Comparison of ENCODE assay signal across 8 cellular contexts in the genomic region with DNA sequence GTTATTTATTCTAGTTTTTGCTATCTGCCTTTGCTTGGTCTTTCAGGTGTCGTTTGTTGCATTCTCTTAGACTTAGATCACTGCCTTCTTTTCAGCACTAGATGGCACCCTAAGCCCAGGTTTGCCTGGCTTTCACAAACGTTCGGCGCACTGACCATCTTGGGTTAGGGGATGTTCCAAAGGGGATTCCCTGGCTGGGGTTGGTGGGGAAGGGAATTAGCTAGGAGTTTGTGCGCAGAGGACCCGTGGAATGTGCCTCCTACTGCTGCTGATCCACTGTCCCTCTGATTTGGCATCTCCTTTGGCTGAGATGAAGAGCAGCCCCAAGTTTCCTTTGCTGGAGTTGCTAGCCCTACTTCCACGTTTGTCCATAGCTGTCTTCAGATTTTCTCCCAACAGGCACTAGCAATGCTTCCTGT. TPM values are rescaled to one million over a fixed set of nuclear protein-coding genes. Genes with fewer than 3 reads are reported as not detected.
DNase-seq lines count a peak whose midpoint lies in the region; ATAC-seq and TF ChIP-seq lines count a peak whose summit lies in the region.

No MANE protein-coding gene starts in this region.

- no peaks in the 10 kb centered on the region for H3K4me1 Mint-ChIP-seq in Calu3 (ENCODE audit: low read depth, unreplicated experiment)
- H3K4me1 Mint-ChIP-seq in brain = peaks cover 6% of the 10 kb centered on the region

- DNase-seq in Calu3 = peak; percentile 68
- peak; percentile 66 for DNase-seq in MM.1S
- DNase-seq in SKM-1 treated with dmso at 0.1 percent for 144 hours (lab: John Stamatoyannopoulos, UW; ENCODE audit: unreplicated experiment) = peak; percentile 32
- DNase-seq in iris pigment epithelial cell (ENCODE audit: low read depth) = peak; percentile 57
- DNase-seq in stimulated activated CD4-positive, alpha-beta T cell treated with anti-CD3 and anti-CD28 coated beads, Interleukin-4, amount 100 ng/mL, for 4 hours = peak; percentile 3 to 20

- H3K4me3 Mint-ChIP-seq in Calu3 (ENCODE audit: low read depth, unreplicated experiment) (no peak overlapping the region), brain (no peak overlapping the region)

- H3K27me3 Mint-ChIP-seq in Calu3 (ENCODE audit: unreplicated experiment) (no peaks in the 10 kb centered on the region), brain (peaks cover 3% of the 10 kb centered on the region)

- H3K9me3 ChIP-seq in MM.1S (replicated peaks; ENCODE audit: insufficient read depth, low read length) = no peaks in the 10 kb centered on the region

- TF ChIP-seq CTCF in Calu3 (IDR thresholded peaks at IDR 0.05; ENCODE audit: unreplicated experiment) (peak; percentile 88), MM.1S (IDR thresholded peaks at IDR 0.05; ENCODE audit: low read length) (peak; percentile 85), brain (conservative IDR thresholded peaks at IDR 0.05) (peak; percentile 58 to 78)

- no peaks in the 10 kb centered on the region for H3K79me2 ChIP-seq in MM.1S (ENCODE audit: low read length)

- no peak overlapping the region for H3K27ac ChIP-seq in MM.1S (ENCODE audit: low read length)

- no peaks in the 10 kb centered on the region for H3K36me3 ChIP-seq in MM.1S (replicated peaks; ENCODE audit: insufficient read depth, low read length)

- ATAC-seq in GM21381 (IDR thresholded peaks at IDR 0.05; ENCODE audit: unreplicated experiment) (peak; percentile 71), HG03097 (IDR thresholded peaks at IDR 0.05; ENCODE audit: low FRiP score, unreplicated experiment) (no peak)

- H3K9me3 Mint-ChIP-seq in Calu3 (ENCODE audit: low read depth, unreplicated experiment) (peaks cover 6% of the 10 kb centered on the region), brain (peaks cover 18 to 69% (median 51%) of the 10 kb centered on the region in 5 experiments)

- peaks cover 7% of the 10 kb centered on the region; the same call in 1 of the 2 replicates for H3K4me1 ChIP-seq in MM.1S (ENCODE audit: low read length)

- H3K27me3 ChIP-seq in MM.1S (replicated peaks; ENCODE audit: insufficient read depth, low read length) = no peaks in the 10 kb centered on the region

- 0 out of 2 replicates have a peak overlapping the region, but pooled peaks have one; percentile 19 for H3K4me3 ChIP-seq in MM.1S (ENCODE audit: low read length)

- no TSS peak for BruUV-seq in Calu3 (replicated peaks; lab: Mats Ljungman, UMichigan)

- H3K9ac ChIP-seq in MM.1S (ENCODE audit: low read length) = no peak overlapping the region

- no peaks in the 10 kb centered on the region for H4K20me1 ChIP-seq in MM.1S (ENCODE audit: insufficient read depth, low read length)

- H3F3A ChIP-seq in MM.1S (ENCODE audit: insufficient read depth, low read length) = 0 out of 2 replicates have a peak, but pooled peaks cover 9% of the 10 kb centered on the region

- H3K36me3 Mint-ChIP-seq in Calu3 (ENCODE audit: insufficient read depth, unreplicated experiment) = peaks cover 8% of the 10 kb centered on the region
- peaks cover 99% of the 10 kb centered on the region for H3K36me3 Mint-ChIP-seq in brain

- H3K9me2 ChIP-seq in MM.1S (replicated peaks; ENCODE audit: insufficient read depth, low read length) = no peaks in the 10 kb centered on the region

- H3K27ac Mint-ChIP-seq in Calu3 (ENCODE audit: unreplicated experiment) (no peak overlapping the region), brain (no peak overlapping the region)

- intact Hi-C loops in Calu3 (cut with micrococcal nuclease; ENCODE audit: unreplicated experiment) = loop anchor here (1.0 kb wide), 2 partner anchors 247 to 284 kb away; no protein-coding TSS in a partner anchor

- no peak overlapping the region for H2AFZ ChIP-seq in MM.1S (ENCODE audit: low read length)

- peak overlapping the region; percentile 71; the same call in 1 of the 2 replicates for H3K4me2 ChIP-seq in MM.1S (ENCODE audit: low read depth, low read length)

- CTCF ChIA-PET in Calu3 (lab: Charles Lee) = interaction anchor here (0.9 to 1.5 kb wide), 3 partner anchors 30 to 247 kb away, joined by 4 to 7 read pairs (median 4); no protein-coding TSS in a partner anchor

RNA-seq across cellular contexts. Expression of a gene that starts 33.9 kb away (rescaled TPM):
- total RNA-seq in Calu3 (2022) = 219 and 225 TPM in 2 replicates
- polyA plus RNA-seq in brain (ENCODE audit: insufficient read depth, low read depth, low replicate concordance) = 317 TPM

Comparison
In these comparisons a context has a peak if more than half of its experiments do, and no peak if none do; other contexts are left out.
1. DNase-seq: peak in every context shown above with its lines; median percentile 68 in Calu3; 66 in MM.1S; 57 in iris pigment epithelial cell; 32 in SKM-1 treated with dmso at 0.1 percent for 144 hours; 12 in stimulated activated CD4-positive, alpha-beta T cell treated with anti-CD3 and anti-CD28 coated beads, Interleukin-4, amount 100 ng/mL, for 4 hours.